ENCODE assay signal across 1 cellular context in the genomic region with DNA sequence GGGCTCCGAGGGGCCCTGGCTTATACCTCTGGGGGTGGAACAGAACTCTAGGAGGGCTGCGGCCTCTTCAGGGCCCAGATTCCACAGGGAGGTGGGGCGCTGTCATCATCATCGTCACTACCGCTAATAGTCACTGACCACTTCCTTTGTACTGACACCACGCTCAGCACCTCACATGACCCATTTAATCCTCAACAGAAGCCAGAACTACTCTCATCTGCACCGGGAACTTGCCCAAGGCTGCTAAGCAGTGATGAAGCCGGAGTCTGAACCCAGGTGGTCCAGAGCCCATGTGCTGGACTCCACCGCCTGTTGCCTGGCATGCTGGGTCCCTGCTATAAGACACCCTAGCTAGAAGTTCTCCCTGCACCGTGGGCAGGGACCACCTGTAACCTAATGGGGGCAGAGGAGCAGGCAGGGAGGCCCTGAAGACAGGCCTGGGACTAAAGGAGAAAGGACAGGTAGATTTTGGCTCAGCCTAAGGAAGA.
TF ChIP-seq lines count a peak whose summit lies in the region.

No MANE protein-coding gene starts in this region.

TF ChIP-seq in GM23338, 12 proteins besides CTCF, POLR2A, EP300 and RAD21 (continued from another document):
- no peak for TF ChIP-seq ZNF462 (CRISPR knock-in tag; IDR thresholded peaks at IDR 0.05)
- TF ChIP-seq ZNF331 (CRISPR knock-in tag; IDR thresholded peaks at IDR 0.05; ENCODE audit: low read depth): no peak
- no peak for TF ChIP-seq REST (IDR thresholded peaks at IDR 0.05; ENCODE audit: unreplicated experiment)
- no peak for TF ChIP-seq NANOG (IDR thresholded peaks at IDR 0.05; ENCODE audit: borderline replicate concordance)
- no peak for TF ChIP-seq POLR2AphosphoS5 (IDR thresholded peaks at IDR 0.05; ENCODE audit: low read depth)
- no peak for TF ChIP-seq ZNF114 (CRISPR knock-in tag; IDR thresholded peaks at IDR 0.05)
- no peak for TF ChIP-seq JUNB (IDR thresholded peaks at IDR 0.05; ENCODE audit: unreplicated experiment)
- TF ChIP-seq STAT1 (IDR thresholded peaks at IDR 0.05; ENCODE audit: unreplicated experiment): no peak
